Comparison of ENCODE assay signal across 11 cellular contexts in the genomic region with DNA sequence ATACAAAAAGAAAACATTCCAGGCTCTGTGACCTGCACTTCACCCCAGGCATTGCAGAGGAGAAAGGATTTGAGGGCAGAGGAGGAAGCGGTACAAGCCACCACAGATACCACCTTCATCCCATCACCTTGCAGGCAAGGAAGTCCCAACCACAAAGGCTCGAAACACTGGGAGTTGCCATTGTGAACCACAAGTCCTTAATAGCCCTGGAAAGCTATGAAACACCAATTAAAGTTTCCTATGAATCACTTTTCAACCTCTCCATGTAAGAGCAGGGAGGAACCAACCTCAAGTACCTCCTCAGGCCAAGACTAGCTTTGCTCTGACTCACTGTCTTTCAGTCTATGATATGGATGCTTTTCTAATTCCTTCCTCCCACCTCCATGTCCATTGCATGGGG. TPM values are rescaled to one million over a fixed set of nuclear protein-coding genes. Genes with fewer than 3 reads are reported as not detected.
DNase-seq lines count a peak whose midpoint lies in the region; TF ChIP-seq lines count a peak whose summit lies in the region.
"Had no signal": no experiment of that assay in that cellular context is flagged by ENCODE, and none has a peak within 500 bp of the region (broad histone marks: within the 10 kb centered on the region; RNA-seq: fewer than 3 reads in every experiment).

No MANE protein-coding gene starts in this region.

- peaks cover 0 to 4% of the 10 kb centered on the region in 2 donors for H3K4me1 ChIP-seq in right atrium auricular region
- H3K4me1 ChIP-seq: tibial artery had no signal

- POLR2A ChIA-PET in RWPE1 (lab: Yijun Ruan, JAX; ENCODE audit: low non-redundant PET): interaction anchor here (0.6 kb wide), 1 partner anchor 25 kb away, joined by 10 read pairs; no protein-coding TSS in a partner anchor

- H3K27me3 ChIP-seq in MG63 (no peaks in the 10 kb centered on the region), right atrium auricular region (no peaks in the 10 kb centered on the region)
- H3K27me3 ChIP-seq: Peyer's patch had no signal

- peak; percentile 31 for DNase-seq in AG09309 (ENCODE audit: low read depth)
- peak; percentile 6 for DNase-seq in GM04504 (ENCODE audit: low read depth)
- peak; percentile 90 for DNase-seq in RWPE1 (ENCODE audit: low spot score)
- peak; percentile 7 for DNase-seq in fibroblast of mammary gland (ENCODE audit: low read depth)
- DNase-seq in activated gamma-delta T cell treated with Interleukin-2 at 50 U/mL for 16 hours: no peak
- DNase-seq in MG63: no peak
- DNase-seq in T-helper 9 cell: no peak
- no peak for DNase-seq in right atrium auricular region (ENCODE audit: low spot score)
- DNase-seq: midbrain, Peyer's patch, tibial artery had no signal

- H3K4me3 ChIP-seq in AG09309 (ENCODE audit: control insufficient read depth, low read depth, low read length): no peak overlapping the region
- H3K4me3 ChIP-seq in fibroblast of mammary gland (ENCODE audit: control insufficient read depth, low read depth, low read length): no peak overlapping the region
- no peak overlapping the region for H3K4me3 ChIP-seq in MG63
- no peak overlapping the region for H3K4me3 ChIP-seq in right atrium auricular region
- H3K4me3 ChIP-seq: Peyer's patch, tibial artery had no signal

- H3K9me3 ChIP-seq in MG63 (no peaks in the 10 kb centered on the region), right atrium auricular region (no peaks in the 10 kb centered on the region)
- H3K9me3 ChIP-seq: Peyer's patch, tibial artery had no signal

- TF ChIP-seq CTCF in AG09309 (IDR thresholded peaks at IDR 0.05; ENCODE audit: control insufficient read depth, insufficient read depth, low read depth, low read length, missing control alignments) (no peak), RWPE1 (conservative IDR thresholded peaks at IDR 0.05; ENCODE audit: low read depth) (no peak), fibroblast of mammary gland (conservative IDR thresholded peaks at IDR 0.05; ENCODE audit: control insufficient read depth, insufficient read depth, low read depth, low read length) (no peak), right atrium auricular region (IDR thresholded peaks at IDR 0.05) (no peak)

- H3K36me3 ChIP-seq in MG63 (no peaks in the 10 kb centered on the region), right atrium auricular region (no peaks in the 10 kb centered on the region)
- H3K36me3 ChIP-seq: Peyer's patch, tibial artery had no signal

- CTCF ChIA-PET in RWPE1 (lab: Yijun Ruan, JAX): no interaction called here

- H3K27ac ChIP-seq in RWPE1 (peak overlapping the region; percentile 88), right atrium auricular region (no peak overlapping the region)
- H3K27ac ChIP-seq: tibial artery had no signal

RNA-seq across cellular contexts. Expression of gene MAP3K9, which starts 27.0 kb away (rescaled TPM):
- 0.17 and 0.76 TPM in 2 replicates for total RNA-seq in MG63 (2014; rRNA removed; shearing (Covaris generic); ENCODE audit: low replicate concordance)
- 1 to 10 TPM; 1.6 to 3.2 TPM for total RNA-seq in right atrium auricular region

Comparison
In these comparisons a context has a peak if more than half of its experiments do, and no peak if none do; other contexts are left out.
1. DNase-seq: peak in AG09309 (single experiment), GM04504 (single experiment), RWPE1 (single experiment) and fibroblast of mammary gland (single experiment); none in activated gamma-delta T cell treated with Interleukin-2 at 50 U/mL for 16 hours (single experiment), MG63 (single experiment), T-helper 9 cell (single experiment) and right atrium auricular region (single experiment).